ENCODE assay signal across 1 cellular context in the genomic region with DNA sequence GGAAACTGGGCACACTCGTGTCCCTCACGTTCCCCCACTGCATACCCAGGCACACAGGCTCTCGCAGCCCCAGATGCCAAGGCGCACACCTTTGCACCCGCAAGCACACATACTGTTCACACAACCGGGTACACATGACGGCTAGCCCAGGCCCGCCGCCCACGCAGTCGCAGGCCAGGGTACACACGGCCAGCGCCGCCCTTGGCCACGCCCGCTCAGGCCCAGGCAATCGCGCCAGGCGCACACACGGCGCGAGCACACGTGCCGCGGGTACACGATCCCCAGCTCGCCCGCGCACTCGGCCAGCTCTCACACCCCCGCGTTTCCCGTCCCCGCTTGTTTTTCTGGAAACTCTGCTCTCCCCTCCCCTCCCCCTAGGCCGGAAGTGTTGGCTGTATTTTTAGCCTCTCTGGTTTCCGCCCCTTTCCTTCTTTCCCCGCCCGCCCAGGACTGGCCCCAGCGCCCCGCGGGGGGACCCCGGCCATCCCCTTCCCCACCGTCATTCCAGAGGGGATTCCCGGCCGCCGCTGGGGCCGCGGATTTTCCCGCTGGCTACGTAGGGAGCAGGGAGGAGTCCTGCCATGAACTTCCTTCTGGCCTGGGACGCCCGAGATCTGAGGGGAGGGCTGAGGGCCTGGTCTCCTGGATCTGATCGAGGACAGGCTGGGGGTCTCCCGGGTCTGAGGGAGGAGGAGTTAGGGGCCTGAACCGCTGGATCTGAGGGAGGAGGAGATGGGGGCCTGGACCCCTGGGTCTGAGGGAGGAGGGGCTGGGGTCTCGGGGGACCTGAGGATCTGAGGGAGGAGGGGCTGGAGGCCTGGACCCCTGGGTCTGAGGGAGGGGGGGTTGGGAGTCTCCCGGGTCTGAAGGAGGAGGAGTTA.
TF ChIP-seq lines count a peak whose summit lies in the region.

No MANE protein-coding gene starts in this region.

TF ChIP-seq in IMR-90, 13 proteins besides CTCF, POLR2A, EP300 and RAD21:
- no peak for TF ChIP-seq RFX5 (IDR thresholded peaks at IDR 0.05; ENCODE audit: low read depth, low read length)
- TF ChIP-seq, protein P1, sequence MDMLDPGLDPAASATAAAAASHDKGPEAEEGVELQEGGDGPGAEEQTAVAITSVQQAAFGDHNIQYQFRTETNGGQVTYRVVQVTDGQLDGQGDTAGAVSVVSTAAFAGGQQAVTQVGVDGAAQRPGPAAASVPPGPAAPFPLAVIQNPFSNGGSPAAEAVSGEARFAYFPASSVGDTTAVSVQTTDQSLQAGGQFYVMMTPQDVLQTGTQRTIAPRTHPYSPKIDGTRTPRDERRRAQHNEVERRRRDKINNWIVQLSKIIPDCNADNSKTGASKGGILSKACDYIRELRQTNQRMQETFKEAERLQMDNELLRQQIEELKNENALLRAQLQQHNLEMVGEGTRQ (IDR thresholded peaks at IDR 0.05; ENCODE audit: low read depth, low read length), result peak; percentile 86
- no peak for TF ChIP-seq CEBPB (IDR thresholded peaks at IDR 0.05; ENCODE audit: low read depth, low read length)
- no peak for TF ChIP-seq RCOR1 (IDR thresholded peaks at IDR 0.05; ENCODE audit: insufficient replicate concordance, low read length)
- peak; percentile 86 for TF ChIP-seq MXI1 (IDR thresholded peaks at IDR 0.05; ENCODE audit: borderline replicate concordance, low read depth, low read length)
- peak; percentile 99 for TF ChIP-seq BHLHE40 (IDR thresholded peaks at IDR 0.05; ENCODE audit: low read depth, low read length)
- TF ChIP-seq FOS (IDR thresholded peaks at IDR 0.05; ENCODE audit: low read depth, low read length), result 0 out of 2 replicates have a peak, but pooled peaks have one; percentile 17
- no peak for TF ChIP-seq SMC3 (IDR thresholded peaks at IDR 0.05; ENCODE audit: low read depth, low read length)
- TF ChIP-seq MAZ (IDR thresholded peaks at IDR 0.05; ENCODE audit: borderline replicate concordance, low read depth, low read length), result peak; percentile 65; the same call in 1 of the 2 replicates
- TF ChIP-seq CHD1 (IDR thresholded peaks at IDR 0.05; ENCODE audit: low read depth, low read length), result 0 out of 2 replicates have a peak, but pooled peaks have one; percentile 34
